Comparison of ENCODE assay signal across 10 cellular contexts in the genomic region with DNA sequence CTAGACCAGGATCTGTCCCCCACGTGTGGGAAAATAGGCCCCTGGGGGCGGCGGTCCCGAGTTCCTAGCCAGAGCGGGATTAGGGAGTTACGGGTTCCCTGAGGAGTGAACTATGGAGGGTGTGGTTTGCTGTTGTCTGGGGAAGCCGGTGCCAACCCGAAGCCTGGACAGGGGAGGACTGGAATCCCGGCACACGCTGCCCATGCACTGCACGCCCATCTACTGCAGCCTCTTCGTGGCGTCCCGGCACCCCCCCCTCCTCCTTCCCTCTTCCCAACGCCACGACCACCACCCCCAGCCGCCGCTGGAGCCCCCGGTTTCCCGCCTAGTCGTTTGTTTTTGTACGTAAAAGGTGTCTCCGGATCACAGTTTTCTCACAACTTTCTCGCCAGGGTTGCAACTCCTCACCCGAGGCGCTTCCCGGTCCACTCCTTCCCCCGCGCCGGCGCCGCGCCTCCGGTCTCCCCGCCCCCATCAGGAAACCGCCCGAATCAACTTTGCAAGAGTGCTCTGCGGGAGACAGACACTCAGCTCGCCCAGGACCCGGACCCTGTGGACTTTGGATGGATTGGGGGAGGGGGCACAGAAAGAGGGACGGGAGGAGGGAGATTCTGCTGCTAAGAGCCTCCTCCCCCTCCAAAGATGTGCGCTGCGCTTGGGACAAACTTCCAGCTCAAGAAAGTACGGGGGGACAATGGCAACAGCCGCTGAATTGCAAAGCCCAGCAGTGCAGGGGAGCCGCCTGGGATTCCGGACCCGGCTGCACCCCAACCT. TPM values are rescaled to one million over a fixed set of nuclear protein-coding genes. Genes with fewer than 3 reads are reported as not detected.
DNase-seq lines count a peak whose midpoint lies in the region; ATAC-seq and TF ChIP-seq lines count a peak whose summit lies in the region.
"Had no signal": no experiment of that assay in that cellular context is flagged by ENCODE, and none has a peak within 500 bp of the region (broad histone marks: within the 10 kb centered on the region; RNA-seq: fewer than 3 reads in every experiment).

No MANE protein-coding gene starts in this region.

- peaks cover 15% of the 10 kb centered on the region for H4K20me1 ChIP-seq in smooth muscle cell (ENCODE audit: low read depth)

- H3K4me3 ChIP-seq in SJCRH30 (peak overlapping the region; percentile 75), smooth muscle cell (peak overlapping the region; percentile 34), body of pancreas (no peak overlapping the region)

- H3K9me3 ChIP-seq in SJCRH30 (replicated peaks) (no peaks in the 10 kb centered on the region), smooth muscle cell (replicated peaks; ENCODE audit: low read depth) (no peaks in the 10 kb centered on the region), body of pancreas (no peaks in the 10 kb centered on the region)

- H3K4me2 ChIP-seq in smooth muscle cell: peak overlapping the region; percentile 82

- peaks cover 12% of the 10 kb centered on the region for H3K36me3 Mint-ChIP-seq in activated CD4-positive, alpha-beta T cell treated with anti-CD3 and anti-CD28 coated beads, Interleukin-2, amount 10 ng/mL, durations not matched to agents 7 days and 5 days (ENCODE audit: low read depth)

- H3K27me3 ChIP-seq in SJCRH30 (peaks cover 30% of the 10 kb centered on the region), smooth muscle cell (ENCODE audit: low read depth) (peaks cover 100% of the 10 kb centered on the region), body of pancreas (peaks cover 19 to 85% of the 10 kb centered on the region in 2 donors)

- ATAC-seq in HG03139 (IDR thresholded peaks at IDR 0.05; ENCODE audit: unreplicated experiment) (no peak), HG02840 (IDR thresholded peaks at IDR 0.05; ENCODE audit: low FRiP score, unreplicated experiment) (no peak), body of pancreas (no peak)

- H3K4me1 ChIP-seq in SJCRH30 (0 out of 2 replicates have a peak, but pooled peaks cover 5% of the 10 kb centered on the region), smooth muscle cell (ENCODE audit: low read depth) (peaks cover 65% of the 10 kb centered on the region), body of pancreas (peaks cover 83% of the 10 kb centered on the region)

- no peak for TF ChIP-seq POLR2A in body of pancreas (IDR thresholded peaks at IDR 0.05)

- POLR2A ChIA-PET in activated CD4-positive, alpha-beta T cell treated with anti-CD3 and anti-CD28 coated beads, Interleukin-2, amount 10 ng/mL, durations not matched to agents 7 days and 5 days (lab: Charles Lee): no interaction called here

- H3K9me3 Mint-ChIP-seq in activated CD4-positive, alpha-beta T cell treated with anti-CD3 and anti-CD28 coated beads, Interleukin-2, amount 10 ng/mL, durations not matched to agents 7 days and 5 days: no peaks in the 10 kb centered on the region

- H3K79me2 ChIP-seq in smooth muscle cell (ENCODE audit: low read depth): no peaks in the 10 kb centered on the region

- no peaks in the 10 kb centered on the region for H3K36me3 ChIP-seq in SJCRH30
- no peaks in the 10 kb centered on the region for H3K36me3 ChIP-seq in smooth muscle cell (ENCODE audit: low read depth)
- no peaks in the 10 kb centered on the region for H3K36me3 ChIP-seq in body of pancreas (replicated peaks in 1 of 2; ENCODE audit: insufficient read depth in 1 of 2, low read depth in 2 of 2)

- H3F3A ChIP-seq in smooth muscle cell (ENCODE audit: low read depth): no peaks in the 10 kb centered on the region

- no peak for DNase-seq in activated CD4-positive, alpha-beta T cell treated with anti-CD3 and anti-CD28 coated beads, Interleukin-2, amount 10 ng/mL, durations not matched to agents 7 days and 5 days
- DNase-seq in activated CD4-positive, alpha-beta T cell treated with anti-CD3 and anti-CD28 coated beads for 4 hours: no peak
- DNase-seq in SJCRH30: peak; percentile 43 to 56
- peak; percentile 75 for DNase-seq in glomerular visceral epithelial cell (ENCODE audit: extremely low spot score)
- no peak for DNase-seq in smooth muscle cell (lab: John Stamatoyannopoulos, UW; ENCODE audit: unreplicated experiment)
- DNase-seq in body of pancreas: no peak

- intact Hi-C loops in body of pancreas (cut with DNase I): no loop called here

- peaks cover 91% of the 10 kb centered on the region for H3K27me3 Mint-ChIP-seq in activated CD4-positive, alpha-beta T cell treated with anti-CD3 and anti-CD28 coated beads, Interleukin-2, amount 10 ng/mL, durations not matched to agents 7 days and 5 days

- CTCF ChIA-PET in activated CD4-positive, alpha-beta T cell treated with anti-CD3 and anti-CD28 coated beads, Interleukin-2, amount 10 ng/mL, durations not matched to agents 7 days and 5 days (lab: Charles Lee): no interaction called here

- WGBS in smooth muscle cell (ENCODE audit: low lambda C conversion rate): 2% methylated on average over 35 of the region's 48 CpGs
- 1 to 6% methylated on average over 32 to 48 of the region's 48 CpGs for WGBS in body of pancreas, 2 donors

- H3K27ac ChIP-seq in SJCRH30: no peak overlapping the region
- H3K27ac ChIP-seq in smooth muscle cell (ENCODE audit: low read depth): no peak overlapping the region
- no peak overlapping the region for H3K27ac ChIP-seq in body of pancreas

- H3K4me3 Mint-ChIP-seq in activated CD4-positive, alpha-beta T cell treated with anti-CD3 and anti-CD28 coated beads, Interleukin-2, amount 10 ng/mL, durations not matched to agents 7 days and 5 days: peak overlapping the region; percentile 40

- H3K27ac Mint-ChIP-seq in activated CD4-positive, alpha-beta T cell treated with anti-CD3 and anti-CD28 coated beads, Interleukin-2, amount 10 ng/mL, durations not matched to agents 7 days and 5 days: peak overlapping the region; percentile 68

- no peak overlapping the region for H3K9ac ChIP-seq in smooth muscle cell (ENCODE audit: low read depth)

- peaks cover 61% of the 10 kb centered on the region for H3K4me1 Mint-ChIP-seq in activated CD4-positive, alpha-beta T cell treated with anti-CD3 and anti-CD28 coated beads, Interleukin-2, amount 10 ng/mL, durations not matched to agents 7 days and 5 days

- no peak for TF ChIP-seq CTCF in smooth muscle cell (IDR thresholded peaks at IDR 0.05; ENCODE audit: borderline replicate concordance, insufficient read depth, poor library complexity, severe bottlenecking)
- no peak for TF ChIP-seq CTCF in body of pancreas (IDR thresholded peaks at IDR 0.05)

- H2AFZ ChIP-seq in smooth muscle cell (ENCODE audit: low read depth): no peak overlapping the region

RNA-seq across cellular contexts. Expression of a gene that starts 1.4 kb away (rescaled TPM):
- not detected for total RNA-seq in activated CD4-positive, alpha-beta T cell treated with anti-CD3 and anti-CD28 coated beads, Interleukin-2, amount 10 ng/mL, durations not matched to agents 7 days and 5 days
- 0.43 and 0.59 TPM in 2 replicates for total RNA-seq in SJCRH30 (2014; rRNA removed; shearing (Covaris generic))
- total RNA-seq in smooth muscle cell: not detected in 2 replicates
- not detected in 2 replicates for polyA plus RNA-seq in smooth muscle cell
- total RNA-seq in body of pancreas: not detected
- total RNA-seq: lower leg skin had no signal
- polyA plus RNA-seq: urinary bladder had no signal

RNA-seq across cellular contexts. Expression of a gene that starts 12.9 kb away (rescaled TPM):
- 10 to 100 TPM; 79.6 to 83.6 TPM for total RNA-seq in activated CD4-positive, alpha-beta T cell treated with anti-CD3 and anti-CD28 coated beads, Interleukin-2, amount 10 ng/mL, durations not matched to agents 7 days and 5 days
- 65.0 and 65.3 TPM in 2 replicates for total RNA-seq in SJCRH30 (2014; rRNA removed; shearing (Covaris generic))
- 18.5 and 42.0 TPM in 2 replicates for total RNA-seq in smooth muscle cell
- 38.0 and 45.6 TPM in 2 replicates for polyA plus RNA-seq in smooth muscle cell
- total RNA-seq in body of pancreas: 10 to 100 TPM; 16.5 to 28.3 TPM

Comparison
In these comparisons a context has a peak if more than half of its experiments do, and no peak if none do; other contexts are left out.
1. DNase-seq: peak in SJCRH30 (2 of 2) and glomerular visceral epithelial cell (single experiment); none in activated CD4-positive, alpha-beta T cell treated with anti-CD3 and anti-CD28 coated beads, Interleukin-2, amount 10 ng/mL, durations not matched to agents 7 days and 5 days (single experiment), activated CD4-positive, alpha-beta T cell treated with anti-CD3 and anti-CD28 coated beads for 4 hours (0 of 2), smooth muscle cell (single experiment) and body of pancreas (0 of 4).
2. H3K4me3 ChIP-seq: peak in SJCRH30 (single experiment) and smooth muscle cell (single experiment); none in body of pancreas (0 of 2).